9 cellular contexts compared by ENCODE assay signal in genomic region chr3:116444819-116445290, GRCh38. TPM values are rescaled to one million over a fixed set of nuclear protein-coding genes. Genes with fewer than 3 reads are reported as not detected.
A peak's percentile ranks its signal among the peaks of the same experiment; 100 is the strongest.
DNase-seq lines count a peak whose midpoint lies in the region; FAIRE-seq and TF ChIP-seq lines count a peak whose summit lies in the region.
"Had no signal": no experiment of that assay in that cellular context is flagged by ENCODE, and none has a peak within 500 bp of the region (broad histone marks: within the 10 kb centered on the region; RNA-seq: fewer than 3 reads in every experiment).

No MANE protein-coding gene starts in this region.

- H3K9ac ChIP-seq in neural cell (ENCODE audit: low read length) = peak overlapping the region; percentile 57

- TSS peak; percentile 32 for BruUV-seq in A673 (replicated peaks; lab: Mats Ljungman, UMichigan)

- H3K9me3 Mint-ChIP-seq in activated T-helper 1 cell treated with anti-CD3 and anti-CD28 coated beads, Interleukin-12 subunit alpha, Interleukin-12 subunit beta, Interleukin-2, Interleukin-4 antibody, amounts not matched to agents 30 ng/mL and 10 ng/mL and 1 ng/mL, durations not matched to agents 14 hours and 24 hours and 36 hours = no peaks in the 10 kb centered on the region

- POLR2A ChIA-PET in A673 (lab: Charles Lee; ENCODE audit: low non-redundant PET) = interaction anchor here (0.6 kb wide), 3 partner anchors 22 to 225 kb away, joined by 3 to 14 read pairs (median 14); no protein-coding TSS in a partner anchor

- TF ChIP-seq RAD21 in neural cell (conservative IDR thresholded peaks at IDR 0.05) = peak; percentile 28

- H3K79me2 ChIP-seq in neural cell (replicated peaks; ENCODE audit: insufficient read depth, low read length) = peaks cover 12% of the 10 kb centered on the region

- H3K4me1 ChIP-seq in A673 (ENCODE audit: insufficient read depth, low read length, poor library complexity, severe bottlenecking) (peaks cover 9% of the 10 kb centered on the region), ascending aorta (no peaks in the 10 kb centered on the region)

- DNase-seq in A673 (ENCODE audit: low spot score) (peak; percentile 5), NCI-H526 treated with DMSO at 0.1 percent for 48 hours (lab: John Stamatoyannopoulos, UW) (peak; percentile 60), fibroblast of villous mesenchyme (ENCODE audit: low read depth) (peak; percentile 8), ascending aorta (ENCODE audit: low spot score in 2 of 2) (no peak), H54 (ENCODE audit: insufficient read length, low spot score) (no peak), NCI-H345 treated with DMSO at 0.1 percent for 48 hours (lab: John Stamatoyannopoulos, UW; ENCODE audit: unreplicated experiment) (no peak)
- no peak for DNase-seq in activated T-helper 1 cell treated with anti-CD3 and anti-CD28 coated beads, Interleukin-12 subunit alpha, Interleukin-12 subunit beta, Interleukin-2, Interleukin-4 antibody, amounts not matched to agents 30 ng/mL and 10 ng/mL and 1 ng/mL, durations not matched to agents 14 hours and 24 hours and 36 hours (ENCODE audit: low spot score)
- DNase-seq: naive B cell had no signal

- TF ChIP-seq CTCF in A673 (conservative IDR thresholded peaks at IDR 0.05; ENCODE audit: low read depth, low read length) (no peak), fibroblast of villous mesenchyme (IDR thresholded peaks at IDR 0.05; ENCODE audit: insufficient read depth, low read depth, low read length) (no peak), neural cell (IDR thresholded peaks at IDR 0.05; ENCODE audit: poor library complexity, severe bottlenecking) (no peak), ascending aorta (IDR thresholded peaks at IDR 0.05) (no peak)

- H3K4me1 Mint-ChIP-seq in activated T-helper 1 cell treated with anti-CD3 and anti-CD28 coated beads, Interleukin-12 subunit alpha, Interleukin-12 subunit beta, Interleukin-2, Interleukin-4 antibody, amounts not matched to agents 30 ng/mL and 10 ng/mL and 1 ng/mL, durations not matched to agents 14 hours and 24 hours and 36 hours (ENCODE audit: low read depth) = no peaks in the 10 kb centered on the region
- H3K4me1 Mint-ChIP-seq: naive B cell had no signal

- TF ChIP-seq EP300 in neural cell (conservative IDR thresholded peaks at IDR 0.05; ENCODE audit: poor library complexity, severe bottlenecking) = no peak

- peak overlapping the region; percentile 26 for H3K27ac ChIP-seq in A673 (ENCODE audit: low read depth, low read length, poor library complexity, severe bottlenecking)
- peak overlapping the region; percentile 21 for H3K27ac ChIP-seq in neural cell (ENCODE audit: low read length)
- H3K27ac ChIP-seq in ascending aorta = no peak overlapping the region

- H3K4me3 ChIP-seq in A673 (ENCODE audit: low read depth, low read length, poor library complexity, severe bottlenecking) (peak overlapping the region; percentile 56), fibroblast of villous mesenchyme (ENCODE audit: low read depth, low read length) (peak overlapping the region; percentile 50), neural cell (ENCODE audit: low read length) (peak overlapping the region; percentile 72), ascending aorta (peak overlapping the region in 1 of 2 donors; percentile 40)

- no peaks in the 10 kb centered on the region for H4K20me1 ChIP-seq in neural cell (ENCODE audit: insufficient read depth)

- H3K9me2 ChIP-seq in neural cell (ENCODE audit: insufficient read depth, low read length) = no peaks in the 10 kb centered on the region

- H3K36me3 ChIP-seq in A673 (ENCODE audit: insufficient read depth, low read length, poor library complexity, severe bottlenecking) (no peaks in the 10 kb centered on the region), neural cell (ENCODE audit: insufficient read depth, low read length) (no peaks in the 10 kb centered on the region), ascending aorta (no peaks in the 10 kb centered on the region)

- no peak overlapping the region for H3K27ac Mint-ChIP-seq in activated T-helper 1 cell treated with anti-CD3 and anti-CD28 coated beads, Interleukin-12 subunit alpha, Interleukin-12 subunit beta, Interleukin-2, Interleukin-4 antibody, amounts not matched to agents 30 ng/mL and 10 ng/mL and 1 ng/mL, durations not matched to agents 14 hours and 24 hours and 36 hours
- H3K27ac Mint-ChIP-seq: naive B cell had no signal

- H3K4me3 Mint-ChIP-seq in activated T-helper 1 cell treated with anti-CD3 and anti-CD28 coated beads, Interleukin-12 subunit alpha, Interleukin-12 subunit beta, Interleukin-2, Interleukin-4 antibody, amounts not matched to agents 30 ng/mL and 10 ng/mL and 1 ng/mL, durations not matched to agents 14 hours and 24 hours and 36 hours = no peak overlapping the region

- no peak for TF ChIP-seq POLR2A in H54 (IDR thresholded peaks at IDR 0.05; ENCODE audit: low read depth, low read length)

- no peaks in the 10 kb centered on the region for H3K36me3 Mint-ChIP-seq in activated T-helper 1 cell treated with anti-CD3 and anti-CD28 coated beads, Interleukin-12 subunit alpha, Interleukin-12 subunit beta, Interleukin-2, Interleukin-4 antibody, amounts not matched to agents 30 ng/mL and 10 ng/mL and 1 ng/mL, durations not matched to agents 14 hours and 24 hours and 36 hours (ENCODE audit: low read depth)
- H3K36me3 Mint-ChIP-seq: naive B cell had no signal

- no peaks in the 10 kb centered on the region for H3F3A ChIP-seq in neural cell (ENCODE audit: insufficient read depth, low read length, poor library complexity, severe bottlenecking)

- intact Hi-C loops in A673 (cut with micrococcal nuclease; ENCODE audit: unreplicated experiment) (loop anchor here (10.0 kb wide), 2 partner anchors 310 to 460 kb away; no protein-coding TSS in a partner anchor), ascending aorta (cut with DNase I) (no loop called here)
- intact Hi-C loops in activated T-helper 1 cell treated with anti-CD3 and anti-CD28 coated beads, Interleukin-12 subunit alpha, Interleukin-12 subunit beta, Interleukin-2, Interleukin-4 antibody, amounts not matched to agents 30 ng/mL and 10 ng/mL and 1 ng/mL, durations not matched to agents 14 hours and 24 hours and 36 hours (cut with micrococcal nuclease) = no loop called here

- FAIRE-seq in H54 (lab: Jason Lieb, UNC) = no peak

- peak overlapping the region; percentile 52 for H3K4me2 ChIP-seq in neural cell (ENCODE audit: low read length)

- peaks cover 8% of the 10 kb centered on the region for H3K27me3 Mint-ChIP-seq in activated T-helper 1 cell treated with anti-CD3 and anti-CD28 coated beads, Interleukin-12 subunit alpha, Interleukin-12 subunit beta, Interleukin-2, Interleukin-4 antibody, amounts not matched to agents 30 ng/mL and 10 ng/mL and 1 ng/mL, durations not matched to agents 14 hours and 24 hours and 36 hours (ENCODE audit: insufficient read depth)

- H3K9me3 ChIP-seq in A673 (ENCODE audit: low read depth, low read length, poor library complexity, severe bottlenecking) (no peaks in the 10 kb centered on the region), neural cell (ENCODE audit: low read length) (no peaks in the 10 kb centered on the region), ascending aorta (no peaks in the 10 kb centered on the region)

- no peak overlapping the region for H2AFZ ChIP-seq in neural cell (ENCODE audit: low read depth, low read length)

- CTCF ChIA-PET in A673 (lab: Charles Lee) = interaction anchor here (0.5 kb wide), 1 partner anchor 618 kb away, joined by 5 read pairs; no protein-coding TSS in a partner anchor

- no peaks in the 10 kb centered on the region for H3K27me3 ChIP-seq in A673 (replicated peaks; ENCODE audit: insufficient read depth, low read depth, low read length, poor library complexity)
- H3K27me3 ChIP-seq in neural cell (ENCODE audit: insufficient read depth, low read depth, low read length) = no peaks in the 10 kb centered on the region
- no peaks in the 10 kb centered on the region for H3K27me3 ChIP-seq in ascending aorta

TF ChIP-seq in neural cell, 6 proteins besides CTCF, POLR2A, EP300 and RAD21:
- TF ChIP-seq EZH2 (IDR thresholded peaks at IDR 0.05; ENCODE audit: borderline replicate concordance, insufficient read depth, low read length, poor library complexity, severe bottlenecking) = no peak
- no peak for TF ChIP-seq TAF1 (IDR thresholded peaks at IDR 0.05; ENCODE audit: low read depth)
- TF ChIP-seq SMC3 (conservative IDR thresholded peaks at IDR 0.05; ENCODE audit: poor library complexity) = peak; percentile 22
- no peak for TF ChIP-seq REST (IDR thresholded peaks at IDR 0.05; ENCODE audit: borderline replicate concordance)
- TF ChIP-seq MXI1 (conservative IDR thresholded peaks at IDR 0.05; ENCODE audit: poor library complexity, severe bottlenecking) = peak; percentile 71
- no peak for TF ChIP-seq POLR2AphosphoS5 (IDR thresholded peaks at IDR 0.05)

RNA-seq across cellular contexts. Expression of gene LSAMP, which starts 0.4 kb away (rescaled TPM):
- total RNA-seq in A673 (2021) = 10.1 and 12.5 TPM in 2 replicates
- total RNA-seq in fibroblast of villous mesenchyme = 0.64 and 1.3 TPM in 2 replicates
- polyA plus RNA-seq in neural cell = 89.6 and 93.6 TPM in 2 replicates
- polyA minus RNA-seq in neural cell = 126 and 169 TPM in 2 replicates
- not detected in 2 replicates for total RNA-seq in activated T-helper 1 cell treated with anti-CD3 and anti-CD28 coated beads, Interleukin-12 subunit alpha, Interleukin-12 subunit beta, Interleukin-2, Interleukin-4 antibody, amounts not matched to agents 30 ng/mL and 10 ng/mL and 1 ng/mL, durations not matched to agents 14 hours and 24 hours and 36 hours
- 0.11 TPM for total RNA-seq in ascending aorta

Comparison
In these comparisons a context has a peak if more than half of its experiments do, and no peak if none do; other contexts are left out.
1. DNase-seq: peak in A673 (single experiment), NCI-H526 treated with DMSO at 0.1 percent for 48 hours (single experiment) and fibroblast of villous mesenchyme (single experiment); none in activated T-helper 1 cell treated with anti-CD3 and anti-CD28 coated beads, Interleukin-12 subunit alpha, Interleukin-12 subunit beta, Interleukin-2, Interleukin-4 antibody, amounts not matched to agents 30 ng/mL and 10 ng/mL and 1 ng/mL, durations not matched to agents 14 hours and 24 hours and 36 hours (single experiment), ascending aorta (0 of 2), H54 (single experiment) and NCI-H345 treated with DMSO at 0.1 percent for 48 hours (single experiment).
2. H3K27ac ChIP-seq: peak in A673 (single experiment) and neural cell (single experiment); none in ascending aorta (0 of 2).